ENCODE assay signal across 8 cellular contexts in the genomic region with DNA sequence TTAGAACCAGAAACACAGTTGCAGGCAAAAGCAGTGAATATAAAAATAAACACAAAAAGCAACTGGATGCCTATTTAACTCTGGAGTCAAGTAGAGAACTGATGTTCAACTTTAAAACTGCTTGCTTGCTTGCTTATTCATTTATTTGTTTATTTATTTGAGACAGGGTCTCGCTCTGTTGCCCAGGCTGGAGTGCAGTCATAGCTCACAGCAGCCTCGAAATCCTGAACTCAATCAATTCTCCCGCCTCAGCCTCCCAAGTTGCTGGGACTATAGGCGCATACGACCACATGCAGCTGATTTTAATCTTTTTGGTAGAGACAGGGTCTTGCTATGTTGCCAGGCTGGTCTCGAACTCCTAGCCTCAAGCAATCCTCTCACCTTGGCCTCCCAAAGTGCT. TPM values are rescaled to one million over a fixed set of nuclear protein-coding genes. Genes with fewer than 3 reads are reported as not detected.
DNase-seq lines count a peak whose midpoint lies in the region; ATAC-seq, FAIRE-seq and TF ChIP-seq lines count a peak whose summit lies in the region.
"Not testable (repeated sequence)": the region's sequence is repeated elsewhere in the genome, so short reads cannot be mapped to it uniquely, and the experiment has no call there.

No MANE protein-coding gene starts in this region.

- not testable (repeated sequence) for H4K91ac ChIP-seq in H9 (ENCODE audit: insufficient read length, low read depth, low read length)

- not testable (repeated sequence) for H2AFZ ChIP-seq in H9 (ENCODE audit: low read length)

- WGBS in A549 (ENCODE audit: missing lambda C conversion rate): 93% methylated on average over 6 of the region's 6 CpGs
- WGBS in H9 (ENCODE audit: extremely low coverage, insufficient read length, low lambda C conversion rate): no CpG with 5 or more reads among the region's 6 CpGs
- 91 to 95% methylated on average over 6 of the region's 6 CpGs for WGBS in body of pancreas, 2 donors
- 96 to 98% methylated on average over 4 to 6 of the region's 6 CpGs for WGBS in endodermal cell (ENCODE audit: insufficient coverage in 1 of 2, insufficient read length in 1 of 2), 2 experiments
- WGBS in psoas muscle, 3 donors: 97 to 98% (median 98%) methylated on average over 6 of the region's 6 CpGs

- ATAC-seq in A549, body of pancreas, psoas muscle: not testable (repeated sequence)

- not testable (repeated sequence) for H3K18ac ChIP-seq in H9 (ENCODE audit: insufficient read length, low read depth, low read length)

- not testable (repeated sequence) for H2BK5ac ChIP-seq in H9 (ENCODE audit: insufficient read length, low read length)

- not testable (repeated sequence) for H3T11ph ChIP-seq in H9 (ENCODE audit: low read length)

- H3K9ac ChIP-seq in H9 (ENCODE audit: extremely low read depth, insufficient read length, low read length); endodermal cell (ENCODE audit: extremely low read depth, low read length, poor library complexity, severe bottlenecking): not testable (repeated sequence)

- not testable (repeated sequence) for H3K56ac ChIP-seq in H9 (ENCODE audit: insufficient read length, low read depth, low read length)

- not testable (repeated sequence) for H3K36me3 ChIP-seq in body of pancreas (replicated peaks in 1 of 2; ENCODE audit: insufficient read depth in 1 of 2, low read depth in 2 of 2); endodermal cell (ENCODE audit: control insufficient read depth, insufficient read depth, low read length); left ventricle myocardium inferior; psoas muscle (ENCODE audit: insufficient read depth in 1 of 2, low read depth in 1 of 2)

- H3K4me1 Mint-ChIP-seq in H9: peaks cover 19% of the 10 kb centered on the region in 2 experiments
- H3K4me1 Mint-ChIP-seq in endodermal cell: not testable (repeated sequence)
- H3K4me1 Mint-ChIP-seq in mesothelial cell of epicardium: peaks cover 12% of the 10 kb centered on the region

- not testable (repeated sequence) for TF ChIP-seq POLR2A in A549 (IDR thresholded peaks at IDR 0.05; ENCODE audit: low read length); body of pancreas (IDR thresholded peaks at IDR 0.05)

- H3K79me2 ChIP-seq in H9 (ENCODE audit: insufficient read depth, low read length): not testable (repeated sequence)

- peak overlapping the region in 2 of 3 experiments; percentile 11 to 85; a peak in 3 of 7 replicates for H3K27ac Mint-ChIP-seq in H9
- H3K27ac Mint-ChIP-seq in endodermal cell: peak overlapping the region; percentile 66
- peak overlapping the region; percentile 84 for H3K27ac Mint-ChIP-seq in mesothelial cell of epicardium

- H2AK5ac ChIP-seq in H9 (ENCODE audit: insufficient read length, low read length): not testable (repeated sequence)

- H3K4me3 ChIP-seq in A549; body of pancreas; endodermal cell (ENCODE audit: low read length); left ventricle myocardium inferior; psoas muscle: not testable (repeated sequence)

- not testable (repeated sequence) for TF ChIP-seq RAD21 in A549 (conservative IDR thresholded peaks at IDR 0.05 in 1 of 2, IDR thresholded peaks at IDR 0.05 in 1 of 2)

- TF ChIP-seq EP300 in A549 (IDR thresholded peaks at IDR 0.05): not testable (repeated sequence)

- H3K9me3 ChIP-seq in A549; H9 (ENCODE audit: control insufficient read depth, low read depth, low read length); body of pancreas; endodermal cell (ENCODE audit: control insufficient read depth, low read length); left ventricle myocardium inferior (replicated peaks); psoas muscle: not testable (repeated sequence)

- not testable (repeated sequence) for H4K5ac ChIP-seq in H9 (ENCODE audit: insufficient read length, low read depth, low read length)

- not testable (repeated sequence) for H2BK12ac ChIP-seq in H9 (ENCODE audit: insufficient read length, low read depth, low read length)

- not testable (repeated sequence) for H3K9me3 Mint-ChIP-seq in H9, endodermal cell, mesothelial cell of epicardium

- not testable (repeated sequence) for H3K36me3 Mint-ChIP-seq in H9 (ENCODE audit: insufficient read depth in 1 of 3, low read depth in 3 of 3); endodermal cell (ENCODE audit: low read depth); mesothelial cell of epicardium

- H3K4me1 ChIP-seq in A549 (peaks cover 19% of the 10 kb centered on the region), body of pancreas (peaks cover 19% of the 10 kb centered on the region), left ventricle myocardium inferior (peaks cover 44% of the 10 kb centered on the region), psoas muscle (peaks cover 13% of the 10 kb centered on the region)
- H3K4me1 ChIP-seq in H9 (ENCODE audit: insufficient read depth, low read length); endodermal cell (ENCODE audit: control insufficient read depth, insufficient read depth, low read length): not testable (repeated sequence)

- CTCF ChIA-PET in A549 (lab: Yijun Ruan, JAX): interaction anchor here (0.6 to 1.3 kb wide), 3 partner anchors 10 to 1475 kb away, joined by 3 to 4 read pairs (median 3); no protein-coding TSS in a partner anchor
- CTCF ChIA-PET in RWPE1 (lab: Yijun Ruan, JAX): interaction anchor here (0.6 to 0.9 kb wide), 2 partner anchors 8 to 627 kb away, joined by 3 read pairs; no protein-coding TSS in a partner anchor

- not testable (repeated sequence) for FAIRE-seq in A549 (lab: Jason Lieb, UNC)

- H4K8ac ChIP-seq in H9 (replicated peaks; ENCODE audit: insufficient read length, low read depth, low read length): not testable (repeated sequence)

- not testable (repeated sequence) for H3K23me2 ChIP-seq in H9 (ENCODE audit: insufficient read length, low read depth, low read length, poor library complexity, severe bottlenecking)

- H3K27me3 Mint-ChIP-seq in H9 (ENCODE audit: low read depth); endodermal cell (ENCODE audit: insufficient read depth); mesothelial cell of epicardium (ENCODE audit: low read depth): not testable (repeated sequence)

- not testable (repeated sequence) for H3K27me3 ChIP-seq in H9 (ENCODE audit: insufficient read depth, low read length); body of pancreas; endodermal cell (ENCODE audit: control insufficient read depth, insufficient read depth, low read length, poor library complexity, severe bottlenecking); left ventricle myocardium inferior (ENCODE audit: low read depth); psoas muscle (ENCODE audit: insufficient read depth in 3 of 3, low read length in 2 of 3)

- POLR2A ChIA-PET in A549 (lab: Yijun Ruan, JAX); RWPE1 (lab: Yijun Ruan, JAX; ENCODE audit: low non-redundant PET): not testable (repeated sequence)

- H3K27ac ChIP-seq in A549; H9 (ENCODE audit: insufficient read length, low read depth, low read length); endodermal cell (ENCODE audit: low read depth, low read length): not testable (repeated sequence)
- H3K27ac ChIP-seq in RWPE1 (peak overlapping the region; percentile 70), body of pancreas (peak overlapping the region in 3 of 4 donors; percentile 23 to 75 (median 59)), left ventricle myocardium inferior (replicated peaks) (peak overlapping the region; percentile 85), psoas muscle (peak overlapping the region; percentile 71)

- H2BK20ac ChIP-seq in H9 (ENCODE audit: low read depth, low read length, poor library complexity, severe bottlenecking): not testable (repeated sequence)

- H3K79me1 ChIP-seq in H9 (ENCODE audit: insufficient read depth, low read depth, low read length, poor library complexity, severe bottlenecking): not testable (repeated sequence)

- not testable (repeated sequence) for H3K4me3 Mint-ChIP-seq in H9, endodermal cell, mesothelial cell of epicardium

- H3K4me2 ChIP-seq in A549: peak overlapping the region; percentile 56; the same call in 2 of the 3 replicates
- not testable (repeated sequence) for H3K4me2 ChIP-seq in H9 (ENCODE audit: insufficient read depth, insufficient read length, low read length)

- not testable (repeated sequence) for H3K4ac ChIP-seq in H9 (ENCODE audit: low read depth, low read length)

- not testable (repeated sequence) for H3K23ac ChIP-seq in H9 (ENCODE audit: insufficient read length, low read depth, low read length)

- H4K20me1 ChIP-seq in H9 (ENCODE audit: control insufficient read depth, insufficient read depth, insufficient read length): not testable (repeated sequence)

- H2BK120ac ChIP-seq in H9 (ENCODE audit: low read depth, low read length, poor library complexity, severe bottlenecking): not testable (repeated sequence)

- DNase-seq in A549 (ENCODE audit: low read depth in 1 of 2, low spot score in 1 of 2); H9; RWPE1 (ENCODE audit: low spot score); body of pancreas; endodermal cell; left ventricle myocardium inferior; mesothelial cell of epicardium (ENCODE audit: low spot score in 2 of 2, unreplicated experiment in 2 of 2); psoas muscle: not testable (repeated sequence)

- H2BK15ac ChIP-seq in H9 (ENCODE audit: low read depth, low read length): not testable (repeated sequence)

- intact Hi-C loops in body of pancreas (cut with DNase I); left ventricle myocardium inferior (cut with micrococcal nuclease); psoas muscle (cut with DNase I): not testable (repeated sequence)

- not testable (repeated sequence) for TF ChIP-seq CTCF in A549 (IDR thresholded peaks at IDR 0.05); H9 (conservative IDR thresholded peaks at IDR 0.05); RWPE1 (conservative IDR thresholded peaks at IDR 0.05; ENCODE audit: low read depth); body of pancreas (IDR thresholded peaks at IDR 0.05); endodermal cell (conservative IDR thresholded peaks at IDR 0.05); left ventricle myocardium inferior (IDR thresholded peaks at IDR 0.05; ENCODE audit: borderline replicate concordance); mesothelial cell of epicardium (IDR thresholded peaks at IDR 0.05; ENCODE audit: unreplicated experiment); psoas muscle (IDR thresholded peaks at IDR 0.05)

- not testable (repeated sequence) for H3K14ac ChIP-seq in H9 (ENCODE audit: insufficient read depth, low read length)

RNA-seq across cellular contexts. Expression of a gene that starts 34.6 kb away (rescaled TPM):
- polyA plus RNA-seq in A549 (2011; rRNA removed): 31.8 and 36.0 TPM in 2 replicates
- polyA plus RNA-seq in A549 (2012; cell fraction: cytosol; rRNA removed): 6.3 and 7.4 TPM in 2 replicates
- 4.0 and 4.1 TPM in 2 replicates for polyA plus RNA-seq in A549 (2012; cell fraction: nucleus; rRNA removed)
- polyA plus RNA-seq in A549 (2017; fragmentation: RNase III; extraction: RNeasy Plus Mini Kit Qiagen cat#74134 plus additional on column Dnase treatment): 13.1 to 13.9 TPM (median 13.2 TPM) in 3 replicates
- polyA minus RNA-seq in A549 (2011; rRNA and poly(A)+ RNA removed): 34.3 and 34.9 TPM in 2 replicates
- total RNA-seq in H9 (2021): 31.4 and 31.7 TPM in 2 replicates
- 10 to 100 TPM in 1 of 2 donors, 1 to 10 TPM in 1; 7.3 to 12.7 TPM for total RNA-seq in body of pancreas
- total RNA-seq in endodermal cell: 10 to 100 TPM; 44.0 to 50.6 TPM
- polyA plus RNA-seq in endodermal cell (2013, experiment 1 of 2): 17.1 TPM
- polyA plus RNA-seq in endodermal cell (2013, experiment 2 of 2): 16.8 TPM
- 55.2 TPM for total RNA-seq in left ventricle myocardium inferior
- total RNA-seq in mesothelial cell of epicardium: 24.9 to 26.6 TPM (median 25.7 TPM) in 3 replicates
- 10 to 100 TPM; 28.1 to 41.4 (median 29.5) TPM for total RNA-seq in psoas muscle
- polyA plus RNA-seq in psoas muscle: 10 to 100 TPM; 12.7 to 48.5 (median 27.6) TPM
